Comparison of ENCODE assay signal across 18 cellular contexts in genomic region chr18:46160050-46160798, GRCh38. TPM values are rescaled to one million over a fixed set of nuclear protein-coding genes. Genes with fewer than 3 reads are reported as not detected.
DNase-seq lines count a peak whose midpoint lies in the region; ATAC-seq and TF ChIP-seq lines count a peak whose summit lies in the region.
"Had no signal": no experiment of that assay in that cellular context is flagged by ENCODE, and none has a peak within 500 bp of the region (broad histone marks: within the 10 kb centered on the region; RNA-seq: fewer than 3 reads in every experiment).

No MANE protein-coding gene starts in this region.

- H3K27ac Mint-ChIP-seq in activated CD4-positive, alpha-beta T cell treated with anti-CD3 and anti-CD28 coated beads, Interleukin-2, amount 10 ng/mL, durations not matched to agents 7 days and 5 days: peak overlapping the region; percentile 47
- H3K27ac Mint-ChIP-seq: activated naive CD4-positive, alpha-beta T cell treated with anti-CD3 and anti-CD28 coated beads for 36 hours; effector memory CD8-positive, alpha-beta T cell; stimulated activated naive CD8-positive, alpha-beta T cell treated with anti-CD3 and anti-CD28 coated beads, Interleukin-15, amount 100 ng/mL, for 72 hours had no signal

- H3K9me3 Mint-ChIP-seq in activated CD4-positive, alpha-beta T cell treated with anti-CD3 and anti-CD28 coated beads, Interleukin-2, amount 10 ng/mL, durations not matched to agents 7 days and 5 days: peaks cover 11% of the 10 kb centered on the region
- H3K9me3 Mint-ChIP-seq: activated naive CD4-positive, alpha-beta T cell treated with anti-CD3 and anti-CD28 coated beads for 36 hours; effector memory CD8-positive, alpha-beta T cell; stimulated activated naive CD8-positive, alpha-beta T cell treated with anti-CD3 and anti-CD28 coated beads, Interleukin-15, amount 100 ng/mL, for 72 hours had no signal

- no peaks in the 10 kb centered on the region for H3K27me3 ChIP-seq in parathyroid adenoma (ENCODE audit: control insufficient read depth, insufficient read depth, low read length)
- H3K27me3 ChIP-seq: Peyer's patch, spleen had no signal

- no peak overlapping the region for H3K9ac ChIP-seq in parathyroid adenoma
- H3K9ac ChIP-seq: GM23248 had no signal

- TF ChIP-seq CTCF in parathyroid adenoma (IDR thresholded peaks at IDR 0.05) (no peak), GM20000 (IDR thresholded peaks at IDR 0.05; ENCODE audit: extremely low read depth, missing control alignments) (no peak)

- no peak overlapping the region for H3K4me2 ChIP-seq in parathyroid adenoma (ENCODE audit: low read length)

- peaks cover 29% of the 10 kb centered on the region for H3K36me3 Mint-ChIP-seq in activated CD4-positive, alpha-beta T cell treated with anti-CD3 and anti-CD28 coated beads, Interleukin-2, amount 10 ng/mL, durations not matched to agents 7 days and 5 days (ENCODE audit: low read depth)

- H3K4me3 ChIP-seq in parathyroid adenoma (ENCODE audit: low read depth, low read length): no peak overlapping the region
- H3K4me3 ChIP-seq: GM23248, Peyer's patch, spleen had no signal

- H3K9me3 ChIP-seq in parathyroid adenoma (ENCODE audit: control insufficient read depth, low read length): no peaks in the 10 kb centered on the region
- H3K9me3 ChIP-seq: Caco-2, Peyer's patch, spleen had no signal

- H3K4me1 ChIP-seq in parathyroid adenoma: peaks cover 31% of the 10 kb centered on the region
- H3K4me1 ChIP-seq: Peyer's patch had no signal

- no peak for DNase-seq in activated CD4-positive, alpha-beta T cell treated with anti-CD3 and anti-CD28 coated beads, Interleukin-2, amount 10 ng/mL, durations not matched to agents 7 days and 5 days
- no peak for DNase-seq in activated CD4-positive, alpha-beta T cell treated with anti-CD3 and anti-CD28 coated beads, Interleukin-2, amount 50 U/mL, for 4 hours
- DNase-seq in RPMI8226: peak; percentile 43
- no peak for DNase-seq in epithelial cell of prostate (ENCODE audit: low read depth, low spot score)
- no peak for DNase-seq in NK-92 (lab: John Stamatoyannopoulos, UW; ENCODE audit: unreplicated experiment)
- no peak for DNase-seq in GM20000 (ENCODE audit: low spot score)
- DNase-seq: activated naive CD4-positive, alpha-beta T cell treated with anti-CD3 and anti-CD28 coated beads for 36 hours; Caco-2; caudate nucleus; effector memory CD8-positive, alpha-beta T cell; GM23248; NCI-H1436 treated with DMSO at 0.1 percent for 48 hours; NCI-H446 treated with DMSO at 0.1 percent for 48 hours; Peyer's patch; spleen; stimulated activated naive CD8-positive, alpha-beta T cell treated with anti-CD3 and anti-CD28 coated beads, Interleukin-15, amount 100 ng/mL, for 72 hours had no signal

- no peak for ATAC-seq in GM18517 (IDR thresholded peaks at IDR 0.05; ENCODE audit: unreplicated experiment)
- ATAC-seq: effector memory CD8-positive, alpha-beta T cell; stimulated activated naive CD8-positive, alpha-beta T cell treated with anti-CD3 and anti-CD28 coated beads, Interleukin-15, amount 100 ng/mL, for 72 hours had no signal

- H3K79me2 ChIP-seq in parathyroid adenoma: no peaks in the 10 kb centered on the region

- POLR2A ChIA-PET in activated CD4-positive, alpha-beta T cell treated with anti-CD3 and anti-CD28 coated beads, Interleukin-2, amount 10 ng/mL, durations not matched to agents 7 days and 5 days (lab: Charles Lee): no interaction called here

- H3K27ac ChIP-seq in epithelial cell of prostate (peak overlapping the region; percentile 59), parathyroid adenoma (no peak overlapping the region)
- H3K27ac ChIP-seq: GM23248, Peyer's patch, spleen had no signal

- CTCF ChIA-PET in activated CD4-positive, alpha-beta T cell treated with anti-CD3 and anti-CD28 coated beads, Interleukin-2, amount 10 ng/mL, durations not matched to agents 7 days and 5 days (lab: Charles Lee): interaction anchor here (2.2 to 5.7 kb wide), 4 partner anchors 9 to 13 kb away, joined by 10 to 63 read pairs (median 30); a partner anchor contains a TSS

- no peaks in the 10 kb centered on the region for H3K27me3 Mint-ChIP-seq in activated CD4-positive, alpha-beta T cell treated with anti-CD3 and anti-CD28 coated beads, Interleukin-2, amount 10 ng/mL, durations not matched to agents 7 days and 5 days
- H3K27me3 Mint-ChIP-seq: effector memory CD8-positive, alpha-beta T cell; stimulated activated naive CD8-positive, alpha-beta T cell treated with anti-CD3 and anti-CD28 coated beads, Interleukin-15, amount 100 ng/mL, for 72 hours had no signal

- no peak overlapping the region for H3K4me3 Mint-ChIP-seq in activated CD4-positive, alpha-beta T cell treated with anti-CD3 and anti-CD28 coated beads, Interleukin-2, amount 10 ng/mL, durations not matched to agents 7 days and 5 days
- H3K4me3 Mint-ChIP-seq: activated naive CD4-positive, alpha-beta T cell treated with anti-CD3 and anti-CD28 coated beads for 36 hours; effector memory CD8-positive, alpha-beta T cell; stimulated activated naive CD8-positive, alpha-beta T cell treated with anti-CD3 and anti-CD28 coated beads, Interleukin-15, amount 100 ng/mL, for 72 hours had no signal

- peaks cover 72% of the 10 kb centered on the region for H3K4me1 Mint-ChIP-seq in activated CD4-positive, alpha-beta T cell treated with anti-CD3 and anti-CD28 coated beads, Interleukin-2, amount 10 ng/mL, durations not matched to agents 7 days and 5 days

- peak overlapping the region; percentile 51 for H2AFZ ChIP-seq in parathyroid adenoma
- H2AFZ ChIP-seq: GM23248 had no signal

- H3K36me3 ChIP-seq in parathyroid adenoma (ENCODE audit: control insufficient read depth, insufficient read depth, low read length): no peaks in the 10 kb centered on the region
- H3K36me3 ChIP-seq: Peyer's patch, spleen had no signal

RNA-seq across cellular contexts. Expression of gene HAUS1, which starts 56.0 kb away (rescaled TPM):
- total RNA-seq in activated CD4-positive, alpha-beta T cell treated with anti-CD3 and anti-CD28 coated beads, Interleukin-2, amount 10 ng/mL, durations not matched to agents 7 days and 5 days: 10 to 100 TPM; 57.9 to 58.5 TPM
